ENCODE assay signal across 8 cellular contexts in genomic region chr1:25487628-25488027, GRCh38. TPM values are rescaled to one million over a fixed set of nuclear protein-coding genes. Genes with fewer than 3 reads are reported as not detected.
DNase-seq lines count a peak whose midpoint lies in the region; ATAC-seq, FAIRE-seq and TF ChIP-seq lines count a peak whose summit lies in the region.

No MANE protein-coding gene starts in this region.

- H3K27ac Mint-ChIP-seq in activated CD8-positive, alpha-beta T cell treated with anti-CD3 and anti-CD28 coated beads for 36 hours, result no peak overlapping the region
- peak overlapping the region in 2 of 6 donors; percentile 22 to 69 for H3K27ac Mint-ChIP-seq in immature natural killer cell

- DNase-seq in AG08395 (ENCODE audit: low spot score) (peak; percentile 5), GM13977 (ENCODE audit: low spot score) (no peak), immature natural killer cell (peak; percentile 6 to 30 (median 22)), DMS53 treated with DMSO at 0.1 percent for 48 hours (lab: John Stamatoyannopoulos, UW; ENCODE audit: unreplicated experiment) (no peak), RKO (ENCODE audit: low spot score) (no peak), GM12891 (ENCODE audit: insufficient read length, low spot score) (no peak)
- peak; percentile 58 for DNase-seq in activated CD8-positive, alpha-beta T cell treated with anti-CD3 and anti-CD28 coated beads for 36 hours
- no peak for DNase-seq in NK-92 treated with Interleukin-12 subunit alpha and Interleukin-12 subunit beta, amount 100 ng/mL, for 24 hours (lab: John Stamatoyannopoulos, UW)

- intact Hi-C loops in activated CD8-positive, alpha-beta T cell treated with anti-CD3 and anti-CD28 coated beads for 36 hours (cut with micrococcal nuclease), result no loop called here

- H3K4me3 Mint-ChIP-seq in activated CD8-positive, alpha-beta T cell treated with anti-CD3 and anti-CD28 coated beads for 36 hours, result no peak overlapping the region
- no peak overlapping the region for H3K4me3 Mint-ChIP-seq in immature natural killer cell

- peaks cover 31% of the 10 kb centered on the region for H3K36me3 Mint-ChIP-seq in activated CD8-positive, alpha-beta T cell treated with anti-CD3 and anti-CD28 coated beads for 36 hours (ENCODE audit: low read depth)
- H3K36me3 Mint-ChIP-seq in immature natural killer cell, result peaks cover 21 to 39% (median 24%) of the 10 kb centered on the region in 3 donors

- FAIRE-seq in GM12891 (lab: Jason Lieb, UNC), result no peak

- TF ChIP-seq CTCF in GM13977 (IDR thresholded peaks at IDR 0.05; ENCODE audit: extremely low read depth, insufficient read depth, missing control alignments), result peak; percentile 56
- peak; percentile 60 for TF ChIP-seq CTCF in activated CD8-positive, alpha-beta T cell treated with anti-CD3 and anti-CD28 coated beads for 36 hours (IDR thresholded peaks at IDR 0.05)

- no peak for ATAC-seq in activated CD8-positive, alpha-beta T cell treated with anti-CD3 and anti-CD28 coated beads for 36 hours

- TF ChIP-seq POLR2A in GM12891 (IDR thresholded peaks at IDR 0.05; ENCODE audit: low read depth, low read length), result no peak

- no peaks in the 10 kb centered on the region for H3K9me3 Mint-ChIP-seq in activated CD8-positive, alpha-beta T cell treated with anti-CD3 and anti-CD28 coated beads for 36 hours
- no peaks in the 10 kb centered on the region for H3K9me3 Mint-ChIP-seq in immature natural killer cell

- CTCF ChIA-PET in activated CD8-positive, alpha-beta T cell treated with anti-CD3 and anti-CD28 coated beads for 36 hours (lab: Charles Lee), result interaction anchor here (0.7 to 7.1 kb wide), 28 partner anchors 8 to 330 kb away, joined by 3 to 77 read pairs (median 4); no protein-coding TSS in a partner anchor

- in situ Hi-C loops in GM13977 (cut with MboI; ENCODE audit: low pct_unique_long_range_greater_than_20kb, low sequenced_read_pairs, unreplicated experiment), result no loop called here

- H3K27me3 Mint-ChIP-seq in activated CD8-positive, alpha-beta T cell treated with anti-CD3 and anti-CD28 coated beads for 36 hours, result no peaks in the 10 kb centered on the region
- no peaks in the 10 kb centered on the region for H3K27me3 Mint-ChIP-seq in immature natural killer cell (ENCODE audit: low read depth in 3 of 3)

- peaks cover 8% of the 10 kb centered on the region for H3K4me1 Mint-ChIP-seq in activated CD8-positive, alpha-beta T cell treated with anti-CD3 and anti-CD28 coated beads for 36 hours (ENCODE audit: low read depth)
- peaks cover 0 to under 1% of the 10 kb centered on the region in 2 donors for H3K4me1 Mint-ChIP-seq in immature natural killer cell

- POLR2A ChIA-PET in activated CD8-positive, alpha-beta T cell treated with anti-CD3 and anti-CD28 coated beads for 36 hours (lab: Charles Lee), result interaction anchor here (0.6 to 1.4 kb wide), 6 partner anchors 10 to 248 kb away, joined by 3 read pairs; no protein-coding TSS in a partner anchor

TF ChIP-seq in GM12891, 5 proteins besides CTCF, POLR2A, EP300 and RAD21:
- TF ChIP-seq TAF1 (IDR thresholded peaks at IDR 0.05; ENCODE audit: low read depth, low read length), result no peak
- TF ChIP-seq PAX5 (IDR thresholded peaks at IDR 0.05; ENCODE audit: insufficient read depth, low read length, severe bottlenecking), result no peak
- no peak for TF ChIP-seq SPI1 (IDR thresholded peaks at IDR 0.05; ENCODE audit: low read depth, low read length)
- TF ChIP-seq POLR2AphosphoS5 (IDR thresholded peaks at IDR 0.05; ENCODE audit: low read depth, low read length), result no peak
- no peak for TF ChIP-seq POU2F2 (IDR thresholded peaks at IDR 0.05; ENCODE audit: low read depth, low read length)
TF ChIP-seq in GM12891: peak in this region for 0.

RNA-seq across cellular contexts. Expression of gene LDLRAP1, which starts 55.8 kb away (rescaled TPM):
- 10 to 100 TPM; 13.4 to 14.5 TPM for total RNA-seq in activated CD8-positive, alpha-beta T cell treated with anti-CD3 and anti-CD28 coated beads for 36 hours
- 10 to 100 TPM; 46.5 to 81.5 (median 69.2) TPM for polyA plus RNA-seq in immature natural killer cell
- 8.4 TPM for polyA plus RNA-seq in GM12891 (2012; ENCODE audit: low read depth, missing spikeins)

RNA-seq across cellular contexts. Expression of gene MACO1, which starts 56.9 kb away (rescaled TPM):
- total RNA-seq in activated CD8-positive, alpha-beta T cell treated with anti-CD3 and anti-CD28 coated beads for 36 hours, result 10 to 100 TPM; 17.1 to 18.0 TPM
- 1 to 10 TPM in 2 of 3 donors, under 1 TPM in 1; 0.45 to 5.2 (median 3.7) TPM for polyA plus RNA-seq in immature natural killer cell
- polyA plus RNA-seq in GM12891 (2012; ENCODE audit: low read depth, missing spikeins), result 6.4 TPM

Comparison
In these comparisons a context has a peak if more than half of its experiments do, and no peak if none do; other contexts are left out.
1. DNase-seq: peak in AG08395 (single experiment), activated CD8-positive, alpha-beta T cell treated with anti-CD3 and anti-CD28 coated beads for 36 hours (single experiment) and immature natural killer cell (3 of 3); none in GM13977 (single experiment), DMS53 treated with DMSO at 0.1 percent for 48 hours (single experiment), NK-92 treated with Interleukin-12 subunit alpha and Interleukin-12 subunit beta, amount 100 ng/mL, for 24 hours (single experiment), RKO (single experiment) and GM12891 (single experiment).